In the genomic region with DNA sequence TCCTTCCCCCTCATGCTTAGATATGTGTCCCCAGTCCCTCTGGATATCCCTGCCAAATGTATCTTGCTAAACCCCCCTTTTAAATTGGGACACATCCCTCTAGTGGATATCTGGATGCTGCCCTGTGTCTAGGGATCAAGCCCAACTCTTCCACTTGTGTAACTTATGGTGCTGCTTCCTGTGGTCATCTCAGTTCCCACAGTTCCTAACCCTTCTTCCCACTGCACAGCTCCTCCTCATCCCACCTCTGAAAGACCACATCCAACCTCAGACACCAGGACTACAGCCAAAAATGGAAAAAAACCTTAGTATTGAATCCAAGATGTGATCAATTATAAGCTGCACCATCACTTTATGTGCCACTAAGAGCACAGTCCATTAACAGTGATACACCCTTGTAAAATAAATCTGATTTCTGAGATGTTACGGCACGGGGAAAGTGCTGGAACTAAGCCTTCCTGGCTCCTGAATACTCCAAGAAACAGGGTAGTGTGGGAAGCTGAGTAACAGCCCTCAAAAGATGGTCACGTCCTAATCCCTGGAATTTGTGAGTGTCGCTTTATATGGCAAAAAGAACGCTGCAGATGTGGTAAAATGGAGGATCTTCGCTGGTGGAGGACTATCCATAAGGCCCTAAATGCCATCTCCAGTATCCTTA, we compare ENCODE assay signal across 1 cellular context.
TF ChIP-seq lines count a peak whose summit lies in the region.

No MANE protein-coding gene starts in this region.

TF ChIP-seq in SK-N-SH, 30 proteins besides CTCF, POLR2A, EP300 and RAD21:
- TF ChIP-seq, protein P1, sequence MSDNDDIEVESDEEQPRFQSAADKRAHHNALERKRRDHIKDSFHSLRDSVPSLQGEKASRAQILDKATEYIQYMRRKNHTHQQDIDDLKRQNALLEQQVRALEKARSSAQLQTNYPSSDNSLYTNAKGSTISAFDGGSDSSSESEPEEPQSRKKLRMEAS (IDR thresholded peaks at IDR 0.05; ENCODE audit: low read depth) = no peak
- TF ChIP-seq MXI1 (IDR thresholded peaks at IDR 0.05; ENCODE audit: low read depth, low read length) = no peak
- no peak for TF ChIP-seq RFX5 (IDR thresholded peaks at IDR 0.05; ENCODE audit: low read length)
